ENCODE assay signal across 11 cellular contexts in genomic region chr7:7498881-7499280, GRCh38. TPM values are rescaled to one million over a fixed set of nuclear protein-coding genes. Genes with fewer than 3 reads are reported as not detected.
"Had no signal": no experiment of that assay in that cellular context is flagged by ENCODE, and none has a peak within 500 bp of the region (broad histone marks: within the 10 kb centered on the region; RNA-seq: fewer than 3 reads in every experiment).

No MANE protein-coding gene starts in this region.

- H3K36me3 Mint-ChIP-seq: natural killer cell treated with Interleukin-12 subunit alpha and Interleukin-12 subunit beta and Interleukin-15 and Interleukin-18, amount 100 ng/mL, for 72 hours; WTC11 had no signal

- H3K9me3 ChIP-seq: heart left ventricle, testis had no signal

- H3K4me1 Mint-ChIP-seq: WTC11 had no signal

- H3K4me1 ChIP-seq: heart left ventricle, testis had no signal

- H3K4me3 ChIP-seq: heart left ventricle, testis had no signal

- H3K27ac ChIP-seq: heart left ventricle, testis had no signal

- H3K27ac Mint-ChIP-seq: activated naive CD4-positive, alpha-beta T cell treated with anti-CD3 and anti-CD28 coated beads for 36 hours; natural killer cell treated with Interleukin-12 subunit alpha and Interleukin-12 subunit beta and Interleukin-15 and Interleukin-18, amount 100 ng/mL, for 72 hours; stimulated activated naive CD8-positive, alpha-beta T cell treated with anti-CD3 and anti-CD28 coated beads, Interleukin-15, Interleukin-2, amounts not matched to agents 100 ng/mL and 50 ng/mL, for 24 hours; WTC11 had no signal

- H3K4me3 Mint-ChIP-seq: activated naive CD4-positive, alpha-beta T cell treated with anti-CD3 and anti-CD28 coated beads for 36 hours; natural killer cell treated with Interleukin-12 subunit alpha and Interleukin-12 subunit beta and Interleukin-15 and Interleukin-18, amount 100 ng/mL, for 72 hours; stimulated activated naive CD8-positive, alpha-beta T cell treated with anti-CD3 and anti-CD28 coated beads, Interleukin-15, Interleukin-2, amounts not matched to agents 100 ng/mL and 50 ng/mL, for 24 hours; WTC11 had no signal

- H3K36me3 ChIP-seq: heart left ventricle had no signal

- DNase-seq: activated CD4-positive, alpha-beta T cell treated with anti-CD3 and anti-CD28 coated beads for 48 hours; activated CD8-positive, alpha-beta memory T cell treated with anti-CD3 and anti-CD28 coated beads for 24 hours; activated naive CD4-positive, alpha-beta T cell treated with anti-CD3 and anti-CD28 coated beads for 36 hours; effector CD4-positive, alpha-beta T cell; heart left ventricle; stimulated activated CD4-positive, alpha-beta T cell treated with anti-CD3 and anti-CD28 coated beads, Interleukin-15, amount 100 ng/mL, for 24 hours; stimulated activated CD4-positive, alpha-beta T cell treated with anti-CD3 and anti-CD28 coated beads, Interleukin-4, amount 100 ng/mL, for 24 hours; testis had no signal

- H3K9me3 Mint-ChIP-seq: activated naive CD4-positive, alpha-beta T cell treated with anti-CD3 and anti-CD28 coated beads for 36 hours; natural killer cell treated with Interleukin-12 subunit alpha and Interleukin-12 subunit beta and Interleukin-15 and Interleukin-18, amount 100 ng/mL, for 72 hours; stimulated activated naive CD8-positive, alpha-beta T cell treated with anti-CD3 and anti-CD28 coated beads, Interleukin-15, Interleukin-2, amounts not matched to agents 100 ng/mL and 50 ng/mL, for 24 hours had no signal

- H3K27me3 ChIP-seq: heart left ventricle, testis had no signal

RNA-seq across cellular contexts. Expression of gene COL28A1, which starts 36.8 kb away (rescaled TPM):
- total RNA-seq: activated naive CD4-positive, alpha-beta T cell treated with anti-CD3 and anti-CD28 coated beads for 36 hours had no signal
